Comparison of ENCODE assay signal across 1 cellular context in genomic region chr16:57244463-57244766, GRCh38.
TF ChIP-seq lines count a peak whose summit lies in the region.

No MANE protein-coding gene starts in this region.

TF ChIP-seq in K562, 482 proteins besides CTCF, POLR2A, EP300 and RAD21 (continued from another document):
- TF ChIP-seq GTF3C2 (IDR thresholded peaks at IDR 0.05; ENCODE audit: borderline replicate concordance, extremely low read depth, insufficient read length) (no peak), ZNF354B (CRISPR knock-in tag; IDR thresholded peaks at IDR 0.05) (no peak), E2F6 (IDR thresholded peaks at IDR 0.05; ENCODE audit: borderline replicate concordance in 1 of 2, extremely low read depth in 1 of 2, insufficient read depth in 1 of 2, insufficient read length in 1 of 2, low read depth in 1 of 2, low read length in 1 of 2, poor library complexity in 1 of 2, severe bottlenecking in 1 of 2) (peak in 1 of 2 experiments; percentile 13), CBX3 (IDR thresholded peaks at IDR 0.05; ENCODE audit: borderline replicate concordance in 1 of 2, low read length in 2 of 2) (0 out of 3 replicates have a peak, but pooled peaks of 1 of the 2 experiments have one; percentile 30), DDX20 (tag; IDR thresholded peaks at IDR 0.05; ENCODE audit: low read depth) (no peak), ZNF77 (CRISPR knock-in tag; IDR thresholded peaks at IDR 0.05) (no peak), NBN (IDR thresholded peaks at IDR 0.05; ENCODE audit: low read depth) (no peak), MAFG (tag; conservative IDR thresholded peaks at IDR 0.05) (no peak), RBM39 (optimal IDR thresholded peaks at IDR 0.05; ENCODE audit: low read depth, low read length) (no peak), RAD51 (IDR thresholded peaks at IDR 0.05; ENCODE audit: borderline replicate concordance, low read depth) (0 out of 2 replicates have a peak, but pooled peaks have one; percentile 11), MYC (IDR thresholded peaks at IDR 0.05; ENCODE audit: low read depth, low read length) (no peak), MYC (CRISPR knock-in tag; IDR thresholded peaks at IDR 0.05; ENCODE audit: borderline replicate concordance, low read depth) (peak; percentile 54; the same call in 1 of the 2 replicates), ZNF274 (IDR thresholded peaks at IDR 0.05; ENCODE audit: borderline replicate concordance, low read depth, low read length) (no peak), HIVEP1 (CRISPR knock-in tag; IDR thresholded peaks at IDR 0.05) (no peak), ZNF444 (CRISPR knock-in tag; IDR thresholded peaks at IDR 0.05) (no peak), NEUROD1 (IDR thresholded peaks at IDR 0.05; ENCODE audit: borderline replicate concordance, low read depth, low read length, partially characterized antibody) (no peak), NR4A1 (CRISPR knock-in tag; IDR thresholded peaks at IDR 0.05) (no peak), NR4A1 (tag; IDR thresholded peaks at IDR 0.05) (no peak)
